ENCODE assay signal across 14 cellular contexts in genomic region chr9:13450723-13451122, GRCh38.
A peak's percentile ranks its signal among the peaks of the same experiment; 100 is the strongest.
DNase-seq lines count a peak whose midpoint lies in the region; ATAC-seq and TF ChIP-seq lines count a peak whose summit lies in the region.
"Had no signal": no experiment of that assay in that cellular context is flagged by ENCODE, and none has a peak within 500 bp of the region (broad histone marks: within the 10 kb centered on the region; RNA-seq: fewer than 3 reads in every experiment).

No MANE protein-coding gene starts in this region.

- no peak overlapping the region for H3K27ac ChIP-seq in WERI-Rb-1
- H3K27ac ChIP-seq: 22Rv1 had no signal

- no peaks in the 10 kb centered on the region for H3K36me3 ChIP-seq in WERI-Rb-1

- DNase-seq in NCI-H2107 treated with DMSO at 0.1 percent for 48 hours (lab: John Stamatoyannopoulos, UW; ENCODE audit: unreplicated experiment) (peak; percentile 40), NCI-H2107 (lab: John Stamatoyannopoulos, UW) (no peak), NCI-H526 treated with DMSO at 0.1 percent for 48 hours (lab: John Stamatoyannopoulos, UW) (peak; percentile 14), putamen (ENCODE audit: low spot score) (peak; percentile 69), WERI-Rb-1 (no peak)
- DNase-seq in stimulated activated CD4-positive, alpha-beta T cell treated with anti-CD3 and anti-CD28 coated beads, Interleukin-4, amount 100 ng/mL, for 4 hours = no peak
- DNase-seq: activated CD4-positive, alpha-beta T cell treated with anti-CD3 and anti-CD28 coated beads for 48 hours; activated effector memory CD4-positive, alpha-beta T cell treated with Interleukin-2 at 50 U/mL for 16 hours; cerebellar nuclear complex; stimulated activated CD4-positive, alpha-beta T cell treated with anti-CD3 and anti-CD28 coated beads, Interleukin-2, amount 100 ng/mL, for 24 hours; T-cell had no signal

- no peak for TF ChIP-seq CTCF in WERI-Rb-1 (IDR thresholded peaks at IDR 0.05; ENCODE audit: low read depth, low read length)

- no peaks in the 10 kb centered on the region for H3K27me3 ChIP-seq in WERI-Rb-1 (ENCODE audit: insufficient read depth, low read depth, severe bottlenecking)

- ATAC-seq in HG02870 (IDR thresholded peaks at IDR 0.05; ENCODE audit: unreplicated experiment) (peak; percentile 56), GM18517 (IDR thresholded peaks at IDR 0.05; ENCODE audit: unreplicated experiment) (no peak)
- ATAC-seq: T-cell had no signal

- H3K9me3 ChIP-seq in WERI-Rb-1 (ENCODE audit: severe bottlenecking) = no peaks in the 10 kb centered on the region

- H3K4me3 ChIP-seq in WERI-Rb-1 (ENCODE audit: low read depth, low read length) = no peak overlapping the region

Comparison
In these comparisons a context has a peak if more than half of its experiments do, and no peak if none do; other contexts are left out.
1. DNase-seq: peak in NCI-H2107 treated with DMSO at 0.1 percent for 48 hours (single experiment), NCI-H526 treated with DMSO at 0.1 percent for 48 hours (single experiment) and putamen (single experiment); none in NCI-H2107 (single experiment), WERI-Rb-1 (single experiment) and stimulated activated CD4-positive, alpha-beta T cell treated with anti-CD3 and anti-CD28 coated beads, Interleukin-4, amount 100 ng/mL, for 4 hours (0 of 2).